In genomic region chr6:52389626-52390360, GRCh38 we compare ENCODE assay signal across 8 cellular contexts. TPM values are rescaled to one million over a fixed set of nuclear protein-coding genes. Genes with fewer than 3 reads are reported as not detected.
A peak's percentile ranks its signal among the peaks of the same experiment; 100 is the strongest.
DNase-seq lines count a peak whose midpoint lies in the region; ATAC-seq and TF ChIP-seq lines count a peak whose summit lies in the region.

No MANE protein-coding gene starts in this region.

- H3K4me3 ChIP-seq in left lung (no peak overlapping the region), tibial nerve (peak overlapping the region in 1 of 4 donors; percentile 1)

- no peaks in the 10 kb centered on the region for H3K36me3 ChIP-seq in left lung
- peaks cover 0 to 5% (median 0%) of the 10 kb centered on the region in 3 donors for H3K36me3 ChIP-seq in tibial nerve

- H3K27ac ChIP-seq in left lung, result peak overlapping the region; percentile 30 to 63
- H3K27ac ChIP-seq in tibial nerve, result peak overlapping the region; percentile 42 to 75 (median 71)

- H3K9me3 ChIP-seq in left lung (no peaks in the 10 kb centered on the region), tibial nerve (peaks cover 0 to 5% (median 0%) of the 10 kb centered on the region in 4 donors)

- no peak for TF ChIP-seq EP300 in tibial nerve (IDR thresholded peaks at IDR 0.05)

- no peak for TF ChIP-seq POLR2A in tibial nerve (IDR thresholded peaks at IDR 0.05)

- WGBS in tibial nerve, 2 donors, result 20 to 26% methylated on average over 8 of the region's 8 CpGs

- intact Hi-C loops in left lung (cut with DNase I), result no loop called here

- H3K27me3 ChIP-seq in left lung (no peaks in the 10 kb centered on the region), tibial nerve (no peaks in the 10 kb centered on the region)

- H3K4me1 ChIP-seq in left lung, result peaks cover 6 to 27% of the 10 kb centered on the region in 2 donors
- peaks cover 0 to 51% (median 20%) of the 10 kb centered on the region in 4 donors for H3K4me1 ChIP-seq in tibial nerve

- TF ChIP-seq CTCF in left lung (IDR thresholded peaks at IDR 0.05) (no peak), tibial nerve (IDR thresholded peaks at IDR 0.05) (no peak)

- ATAC-seq in GM19438 (IDR thresholded peaks at IDR 0.05; ENCODE audit: low read depth, unreplicated experiment) (peak; percentile 66), HG03457 (IDR thresholded peaks at IDR 0.05; ENCODE audit: unreplicated experiment) (peak; percentile 51), left lung (peak; percentile 84)

- DNase-seq in DMS79 (lab: John Stamatoyannopoulos, UW) (peak; percentile 67), SHP77 (lab: John Stamatoyannopoulos, UW) (peak; percentile 8 to 44), amniotic epithelial cell (ENCODE audit: low read depth) (peak; percentile 63), left lung (peak; percentile 56 to 76), tibial nerve (ENCODE audit: low spot score in 2 of 2) (no peak), foreskin melanocyte (no peak)

RNA-seq across cellular contexts. Expression of gene PAQR8, which starts 27.8 kb away (rescaled TPM):
- 10 to 100 TPM in 1 of 2 donors, 1 to 10 TPM in 1; 9.3 to 15.6 TPM for total RNA-seq in left lung
- 10 to 100 TPM; 12.6 to 33.2 (median 22.3) TPM for total RNA-seq in tibial nerve

RNA-seq across cellular contexts. Expression of gene EFHC1, which starts 30.3 kb away (rescaled TPM):
- total RNA-seq in left lung, result 10 to 100 TPM; 14.6 to 24.7 TPM
- 10 to 100 TPM; 30.6 to 45.6 (median 37.7) TPM for total RNA-seq in tibial nerve

Comparison
In these comparisons a context has a peak if more than half of its experiments do, and no peak if none do; other contexts are left out.
1. DNase-seq: peak in DMS79 (single experiment), SHP77 (2 of 2), amniotic epithelial cell (single experiment) and left lung (2 of 2); none in tibial nerve (0 of 2) and foreskin melanocyte (single experiment).
2. Peak in every context shown above with its lines, with median percentiles within 50 percentile points of each other: ATAC-seq.